Comparison of ENCODE assay signal across 37 cellular contexts in genomic region chr1:3740752-3741151, GRCh38. TPM values are rescaled to one million over a fixed set of nuclear protein-coding genes. Genes with fewer than 3 reads are reported as not detected.
"Had no signal": no experiment of that assay in that cellular context is flagged by ENCODE, and none has a peak within 500 bp of the region (broad histone marks: within the 10 kb centered on the region; RNA-seq: fewer than 3 reads in every experiment).

No MANE protein-coding gene starts in this region.

- H3K9me3 Mint-ChIP-seq: activated CD4-positive, alpha-beta memory T cell treated with anti-CD3 and anti-CD28 coated beads, Interleukin-2, amount 10 ng/mL, durations not matched to agents 7 days and 5 days; activated naive CD4-positive, alpha-beta T cell treated with anti-CD3 and anti-CD28 coated beads for 36 hours; activated naive CD4-positive, alpha-beta T cell treated with anti-CD3 and anti-CD28 coated beads, Interleukin-2, amount 50 U/mL, for 72 hours; activated T-helper 1 cell treated with anti-CD3 and anti-CD28 coated beads, Interleukin-12 subunit alpha, Interleukin-12 subunit beta, Interleukin-2, Interleukin-4 antibody, amounts not matched to agents 30 ng/mL and 10 ng/mL and 1 ng/mL, durations not matched to agents 14 hours and 24 hours and 36 hours had no signal

- ATAC-seq: activated naive CD4-positive, alpha-beta T cell treated with anti-CD3 and anti-CD28 coated beads, Interleukin-2, amount 50 U/mL, for 72 hours; body of pancreas; PC-3; Right ventricle myocardium inferior had no signal

- H3K4me3 ChIP-seq: adrenal gland, body of pancreas, breast epithelium, Peyer's patch, SK-N-MC had no signal

- DNase-seq: activated CD4-positive, alpha-beta memory T cell treated with anti-CD3 and anti-CD28 coated beads, Interleukin-2, amount 10 ng/mL, durations not matched to agents 7 days and 5 days; activated CD4-positive, alpha-beta T cell treated with anti-CD3 and anti-CD28 coated beads for 1 hour; activated CD4-positive, alpha-beta T cell treated with anti-CD3 and anti-CD28 coated beads for 48 hours; activated CD4-positive, CD25-positive, alpha-beta regulatory T cell; activated gamma-delta T cell treated with Interleukin-2 at 50 U/mL for 16 hours; activated naive CD4-positive, alpha-beta T cell treated with anti-CD3 and anti-CD28 coated beads for 36 hours; activated T-cell treated with anti-CD3 and anti-CD28 coated beads, Interleukin-2, amount 50 U/mL, for 1 hour; adrenal gland; body of pancreas; MM.1S; MV-4-11; NCI-H1092; NCI-H146; NCI-H187; NCI-H2029 treated with DMSO at 0.1 percent for 48 hours; NCI-H2107; NCI-H2171; NCI-H510A; NCI-H526; NCI-H748 treated with DMSO at 0.1 percent for 48 hours; NK-92 treated with Interleukin-12 subunit alpha and Interleukin-12 subunit beta, amount 100 ng/mL, for 24 hours; PC-3; Peyer's patch; SIG-M5; T1000; WERI-Rb-1 had no signal

- H3K9me3 ChIP-seq: adrenal gland, body of pancreas, breast epithelium, Peyer's patch had no signal

- H3K4me1 ChIP-seq: breast epithelium had no signal

- H3K27ac Mint-ChIP-seq: activated CD4-positive, alpha-beta memory T cell treated with anti-CD3 and anti-CD28 coated beads, Interleukin-2, amount 10 ng/mL, durations not matched to agents 7 days and 5 days; activated naive CD4-positive, alpha-beta T cell treated with anti-CD3 and anti-CD28 coated beads for 36 hours; activated T-helper 1 cell treated with anti-CD3 and anti-CD28 coated beads, Interleukin-12 subunit alpha, Interleukin-12 subunit beta, Interleukin-2, Interleukin-4 antibody, amounts not matched to agents 30 ng/mL and 10 ng/mL and 1 ng/mL, durations not matched to agents 14 hours and 24 hours and 36 hours had no signal

- H3K4me3 Mint-ChIP-seq: activated CD4-positive, alpha-beta memory T cell treated with anti-CD3 and anti-CD28 coated beads, Interleukin-2, amount 10 ng/mL, durations not matched to agents 7 days and 5 days; activated naive CD4-positive, alpha-beta T cell treated with anti-CD3 and anti-CD28 coated beads for 36 hours; activated T-helper 1 cell treated with anti-CD3 and anti-CD28 coated beads, Interleukin-12 subunit alpha, Interleukin-12 subunit beta, Interleukin-2, Interleukin-4 antibody, amounts not matched to agents 30 ng/mL and 10 ng/mL and 1 ng/mL, durations not matched to agents 14 hours and 24 hours and 36 hours had no signal

- H3K27ac ChIP-seq: adrenal gland, body of pancreas, breast epithelium, KMS-11, Peyer's patch, SK-N-MC, WERI-Rb-1 had no signal

- FAIRE-seq: astrocyte had no signal

- H3K9ac ChIP-seq: KMS-11 had no signal

- H3K4me2 ChIP-seq: KMS-11 had no signal

- H3K27me3 ChIP-seq: adrenal gland, body of pancreas, breast epithelium, Peyer's patch had no signal

- H3K27me3 Mint-ChIP-seq: activated CD4-positive, alpha-beta memory T cell treated with anti-CD3 and anti-CD28 coated beads, Interleukin-2, amount 10 ng/mL, durations not matched to agents 7 days and 5 days had no signal

RNA-seq across cellular contexts. Expression of gene CCDC27, which starts 11.5 kb away (rescaled TPM):
- total RNA-seq: activated CD4-positive, alpha-beta memory T cell treated with anti-CD3 and anti-CD28 coated beads, Interleukin-2, amount 10 ng/mL, durations not matched to agents 7 days and 5 days; activated CD8-positive, alpha-beta memory T cell treated with anti-CD3 and anti-CD28 coated beads for 36 hours; activated naive CD4-positive, alpha-beta T cell treated with anti-CD3 and anti-CD28 coated beads for 36 hours; activated naive CD4-positive, alpha-beta T cell treated with anti-CD3 and anti-CD28 coated beads, Interleukin-2, amount 50 U/mL, for 72 hours; activated T-helper 1 cell treated with anti-CD3 and anti-CD28 coated beads, Interleukin-12 subunit alpha, Interleukin-12 subunit beta, Interleukin-2, Interleukin-4 antibody, amounts not matched to agents 30 ng/mL and 10 ng/mL and 1 ng/mL, durations not matched to agents 14 hours and 24 hours and 36 hours; adrenal gland; astrocyte; body of pancreas; breast epithelium; LHCN-M2; PC-3; Peyer's patch; Right ventricle myocardium inferior; T-helper 1 cell treated with Interleukin-12 subunit alpha and Interleukin-12 subunit beta and Interleukin-4 antibody, amounts not matched to agents 30 ng/mL and 1 ng/mL, for 36 hours; T-helper 2 cell treated with Interferon-gamma antibody and Interleukin-4, amounts not matched to agents 100 ng/mL and 5 ng/mL, for 36 hours had no signal
- polyA plus RNA-seq: adrenal gland had no signal

RNA-seq across cellular contexts. Expression of gene SMIM1, which starts 31.8 kb away (rescaled TPM):
- total RNA-seq: activated CD4-positive, alpha-beta memory T cell treated with anti-CD3 and anti-CD28 coated beads, Interleukin-2, amount 10 ng/mL, durations not matched to agents 7 days and 5 days; LHCN-M2; Peyer's patch; T-helper 1 cell treated with Interleukin-12 subunit alpha and Interleukin-12 subunit beta and Interleukin-4 antibody, amounts not matched to agents 30 ng/mL and 1 ng/mL, for 36 hours; T-helper 2 cell treated with Interferon-gamma antibody and Interleukin-4, amounts not matched to agents 100 ng/mL and 5 ng/mL, for 36 hours had no signal
